26 cellular contexts compared by ENCODE assay signal in the genomic region with DNA sequence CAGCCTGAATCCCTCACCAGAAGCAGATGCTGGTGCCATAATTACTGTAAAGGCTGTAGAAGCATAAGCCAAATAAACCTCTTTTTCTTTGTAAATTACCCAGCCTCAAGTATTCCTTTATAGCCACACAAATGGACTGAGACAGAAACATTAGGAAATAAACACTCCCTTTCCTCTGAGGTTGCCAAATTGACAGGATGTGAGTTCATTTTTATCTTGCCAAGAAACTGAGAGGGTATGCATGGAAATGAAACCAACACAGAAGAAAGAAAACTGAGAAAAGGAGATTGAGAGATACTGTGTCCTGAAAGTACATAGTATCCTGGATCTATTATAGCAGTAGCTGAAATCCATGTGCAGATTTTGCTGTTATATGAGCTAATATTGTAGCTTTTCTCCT.
DNase-seq lines count a peak whose midpoint lies in the region; ATAC-seq, FAIRE-seq and TF ChIP-seq lines count a peak whose summit lies in the region.
"Had no signal": no experiment of that assay in that cellular context is flagged by ENCODE, and none has a peak within 500 bp of the region (broad histone marks: within the 10 kb centered on the region; RNA-seq: fewer than 3 reads in every experiment).

No MANE protein-coding gene starts in this region.

- no peak for TF ChIP-seq POLR2A in endothelial cell of umbilical vein (IDR thresholded peaks at IDR 0.05; ENCODE audit: low read depth, low read length)

- FAIRE-seq in endothelial cell of umbilical vein (lab: Jason Lieb, UNC) = peak; percentile 83
- FAIRE-seq: K562, small intestine had no signal

- H3K79me2 ChIP-seq in endothelial cell of umbilical vein (ENCODE audit: control insufficient read depth, insufficient read depth, low read length) = no peaks in the 10 kb centered on the region

- TF ChIP-seq CTCF in endothelial cell of umbilical vein (IDR thresholded peaks at IDR 0.05; ENCODE audit: extremely low read depth in 1 of 2, insufficient read depth in 1 of 2, low read depth in 1 of 2, low read length in 2 of 2) (no peak), CD14-positive monocyte (IDR thresholded peaks at IDR 0.05) (no peak)

- H3K4me2 ChIP-seq in endothelial cell of umbilical vein (ENCODE audit: insufficient read depth, low read length) = peak overlapping the region; percentile 88

- intact Hi-C loops in endothelial cell of umbilical vein (cut with micrococcal nuclease) = loop anchor here (2.0 to 5.0 kb wide), 2 partner anchors 40 to 468 kb away; no protein-coding TSS in a partner anchor
- intact Hi-C loops in CD14-positive monocyte (cut with micrococcal nuclease) = no loop called here
- intact Hi-C loops in activated CD4-positive, alpha-beta T cell treated with anti-CD3 and anti-CD28 coated beads for 36 hours (cut with DNase I, micrococcal nuclease) = no loop called here

- no TSS peak for BruUV-seq in endothelial cell of umbilical vein (replicated peaks; lab: Mats Ljungman, UMichigan)

- H3K9me3 ChIP-seq in endothelial cell of umbilical vein (replicated peaks; ENCODE audit: control insufficient read depth, insufficient read depth, low read length) (no peaks in the 10 kb centered on the region), T-helper 17 cell (ENCODE audit: control insufficient read depth, low read length, poor library complexity, severe bottlenecking) (no peaks in the 10 kb centered on the region)
- H3K9me3 ChIP-seq: SJSA1, upper lobe of right lung had no signal

- dilution Hi-C loops in endothelial cell of umbilical vein (cut with MboI; ENCODE audit: extremely low pct_ligation_motif_present, low sequenced_read_pairs) = no loop called here

- H3K27ac Mint-ChIP-seq in CD14-positive monocyte = no peak overlapping the region
- H3K27ac Mint-ChIP-seq in T-helper 17 cell = no peak overlapping the region
- no peak overlapping the region for H3K27ac Mint-ChIP-seq in activated CD4-positive, alpha-beta T cell treated with anti-CD3 and anti-CD28 coated beads for 36 hours
- H3K27ac Mint-ChIP-seq: activated CD4-positive, alpha-beta memory T cell treated with anti-CD3 and anti-CD28 coated beads, Interleukin-2, amount 10 ng/mL, durations not matched to agents 7 days and 5 days; activated naive CD8-positive, alpha-beta T cell treated with anti-CD3 and anti-CD28 coated beads, Interleukin-2, amount 10 ng/mL, durations not matched to agents 7 days and 5 days; brain; CD4-positive, alpha-beta memory T cell; mesothelial cell of epicardium; naive thymus-derived CD4-positive, alpha-beta T cell; T-cell had no signal

- H3K9ac ChIP-seq in endothelial cell of umbilical vein (replicated peaks; ENCODE audit: extremely low read depth, insufficient read depth, low read length) = no peak overlapping the region

- H3K36me3 ChIP-seq in endothelial cell of umbilical vein (ENCODE audit: control insufficient read depth in 2 of 2, extremely low read depth in 1 of 2, insufficient read depth in 2 of 2, low read length in 2 of 2) = no peaks in the 10 kb centered on the region
- H3K36me3 ChIP-seq: SJSA1, upper lobe of right lung had no signal

- no peaks in the 10 kb centered on the region for H3K27me3 ChIP-seq in endothelial cell of umbilical vein (ENCODE audit: control insufficient read depth in 2 of 2, insufficient read depth in 2 of 2, low read length in 2 of 2)
- H3K27me3 ChIP-seq: SJSA1, upper lobe of right lung had no signal

- H3K36me3 Mint-ChIP-seq in CD14-positive monocyte (no peaks in the 10 kb centered on the region), T-helper 17 cell (ENCODE audit: low read depth) (no peaks in the 10 kb centered on the region)
- H3K36me3 Mint-ChIP-seq in activated CD4-positive, alpha-beta T cell treated with anti-CD3 and anti-CD28 coated beads for 36 hours (ENCODE audit: low read depth) = no peaks in the 10 kb centered on the region
- H3K36me3 Mint-ChIP-seq: activated naive CD8-positive, alpha-beta T cell treated with anti-CD3 and anti-CD28 coated beads, Interleukin-2, amount 10 ng/mL, durations not matched to agents 7 days and 5 days; brain; CD4-positive, alpha-beta memory T cell; mesothelial cell of epicardium; naive thymus-derived CD4-positive, alpha-beta T cell; T-cell had no signal

- H3K4me3 ChIP-seq in endothelial cell of umbilical vein (replicated peaks in 1 of 3; ENCODE audit: insufficient read depth in 1 of 3, low read depth in 1 of 3, low read length in 3 of 3) = peak overlapping the region in 1 of 3 experiments; percentile 41
- H3K4me3 ChIP-seq: K562, SJSA1, upper lobe of right lung had no signal

- H4K20me1 ChIP-seq in endothelial cell of umbilical vein (replicated peaks; ENCODE audit: control insufficient read depth, extremely low read depth, insufficient read depth, low read length) = no peaks in the 10 kb centered on the region

- H2AFZ ChIP-seq in endothelial cell of umbilical vein (ENCODE audit: low read depth, low read length) = peak overlapping the region; percentile 78

- CTCF ChIA-PET in endothelial cell of umbilical vein (lab: Charles Lee) = interaction anchor here (1.2 kb wide), 1 partner anchor 9 kb away, joined by 4 read pairs; no protein-coding TSS in a partner anchor
- CTCF ChIA-PET in activated CD4-positive, alpha-beta T cell treated with anti-CD3 and anti-CD28 coated beads for 36 hours (lab: Charles Lee) = no interaction called here

- no peaks in the 10 kb centered on the region for H3K9me3 Mint-ChIP-seq in CD14-positive monocyte
- no peaks in the 10 kb centered on the region for H3K9me3 Mint-ChIP-seq in activated CD4-positive, alpha-beta T cell treated with anti-CD3 and anti-CD28 coated beads for 36 hours (ENCODE audit: low read depth)
- H3K9me3 Mint-ChIP-seq: activated naive CD8-positive, alpha-beta T cell treated with anti-CD3 and anti-CD28 coated beads, Interleukin-2, amount 10 ng/mL, durations not matched to agents 7 days and 5 days; mesothelial cell of epicardium had no signal

- H3K27me3 Mint-ChIP-seq in CD14-positive monocyte (ENCODE audit: low read depth in 3 of 3) (no peaks in the 10 kb centered on the region), T-helper 17 cell (no peaks in the 10 kb centered on the region)
- H3K27me3 Mint-ChIP-seq in activated CD4-positive, alpha-beta T cell treated with anti-CD3 and anti-CD28 coated beads for 36 hours = no peaks in the 10 kb centered on the region
- H3K27me3 Mint-ChIP-seq: activated CD4-positive, alpha-beta memory T cell treated with anti-CD3 and anti-CD28 coated beads, Interleukin-2, amount 10 ng/mL, durations not matched to agents 7 days and 5 days; activated naive CD8-positive, alpha-beta T cell treated with anti-CD3 and anti-CD28 coated beads, Interleukin-2, amount 10 ng/mL, durations not matched to agents 7 days and 5 days; brain; CD4-positive, alpha-beta memory T cell; naive thymus-derived CD4-positive, alpha-beta T cell; T-cell had no signal

- H3K9me1 ChIP-seq in endothelial cell of umbilical vein (replicated peaks; ENCODE audit: control insufficient read depth, extremely low read depth, insufficient read depth, low read length) = no peaks in the 10 kb centered on the region

- H3K27ac ChIP-seq in endothelial cell of umbilical vein (ENCODE audit: insufficient read depth, low read depth, low read length) = peak overlapping the region; percentile 0
- H3K27ac ChIP-seq: SJSA1, upper lobe of right lung had no signal

- peak; percentile 3 for DNase-seq in LHCN-M2 (ENCODE audit: low read depth)
- DNase-seq in RPMI7951 (ENCODE audit: low read depth) = peak; percentile 11
- DNase-seq in endothelial cell of umbilical vein (ENCODE audit: low read depth, low spot score) = peak; percentile 80
- peak; percentile 2 to 83 for DNase-seq in lung microvascular endothelial cell (ENCODE audit: low read depth in 2 of 2)
- no peak for DNase-seq in CD14-positive monocyte (ENCODE audit: low spot score)
- no peak for DNase-seq in T-helper 17 cell
- DNase-seq in activated CD4-positive, alpha-beta T cell treated with anti-CD3 and anti-CD28 coated beads for 36 hours = no peak
- DNase-seq: activated CD4-positive, alpha-beta memory T cell treated with anti-CD3 and anti-CD28 coated beads, Interleukin-2, amount 10 ng/mL, durations not matched to agents 7 days and 5 days; activated naive CD8-positive, alpha-beta T cell treated with anti-CD3 and anti-CD28 coated beads, Interleukin-2, amount 10 ng/mL, durations not matched to agents 7 days and 5 days; CD4-positive, alpha-beta memory T cell; DMS 273 treated with DMSO at 0.1 percent for 48 hours; GOT3; left colon; naive thymus-derived CD4-positive, alpha-beta T cell; NCI-H1930; nucleus accumbens; small intestine; substantia nigra; T-cell; upper lobe of right lung had no signal

- no peaks in the 10 kb centered on the region for H3K4me1 Mint-ChIP-seq in CD14-positive monocyte
- H3K4me1 Mint-ChIP-seq in T-helper 17 cell = no peaks in the 10 kb centered on the region
- no peaks in the 10 kb centered on the region for H3K4me1 Mint-ChIP-seq in activated CD4-positive, alpha-beta T cell treated with anti-CD3 and anti-CD28 coated beads for 36 hours
- H3K4me1 Mint-ChIP-seq: activated CD4-positive, alpha-beta memory T cell treated with anti-CD3 and anti-CD28 coated beads, Interleukin-2, amount 10 ng/mL, durations not matched to agents 7 days and 5 days; activated naive CD8-positive, alpha-beta T cell treated with anti-CD3 and anti-CD28 coated beads, Interleukin-2, amount 10 ng/mL, durations not matched to agents 7 days and 5 days; brain; CD4-positive, alpha-beta memory T cell; naive thymus-derived CD4-positive, alpha-beta T cell; T-cell had no signal

- H3K4me3 Mint-ChIP-seq in CD14-positive monocyte = no peak overlapping the region
- H3K4me3 Mint-ChIP-seq in T-helper 17 cell = no peak overlapping the region
- H3K4me3 Mint-ChIP-seq in activated CD4-positive, alpha-beta T cell treated with anti-CD3 and anti-CD28 coated beads for 36 hours = no peak overlapping the region
- H3K4me3 Mint-ChIP-seq: activated CD4-positive, alpha-beta memory T cell treated with anti-CD3 and anti-CD28 coated beads, Interleukin-2, amount 10 ng/mL, durations not matched to agents 7 days and 5 days; activated naive CD8-positive, alpha-beta T cell treated with anti-CD3 and anti-CD28 coated beads, Interleukin-2, amount 10 ng/mL, durations not matched to agents 7 days and 5 days; brain; CD4-positive, alpha-beta memory T cell; mesothelial cell of epicardium; naive thymus-derived CD4-positive, alpha-beta T cell; T-cell had no signal

- ATAC-seq in HG03025 (IDR thresholded peaks at IDR 0.05; ENCODE audit: low FRiP score, unreplicated experiment) = no peak
- no peak for ATAC-seq in T-helper 17 cell
- ATAC-seq in activated CD4-positive, alpha-beta T cell treated with anti-CD3 and anti-CD28 coated beads for 36 hours = no peak
- ATAC-seq: K562; left colon; naive thymus-derived CD4-positive, alpha-beta T cell; Panc1; T-cell; upper lobe of right lung had no signal

- POLR2A ChIA-PET in endothelial cell of umbilical vein (lab: Charles Lee) = no interaction called here
- POLR2A ChIA-PET in activated CD4-positive, alpha-beta T cell treated with anti-CD3 and anti-CD28 coated beads for 36 hours (lab: Charles Lee) = no interaction called here

- peaks cover 9% of the 10 kb centered on the region for H3K4me1 ChIP-seq in endothelial cell of umbilical vein (ENCODE audit: control insufficient read depth, extremely low read depth, insufficient read depth, low read length)
- H3K4me1 ChIP-seq: SJSA1, upper lobe of right lung had no signal

TF ChIP-seq in endothelial cell of umbilical vein, 7 proteins besides CTCF, POLR2A, EP300 and RAD21 (continues in another document):
- TF ChIP-seq EZH2 (IDR thresholded peaks at IDR 0.05; ENCODE audit: borderline replicate concordance, low read depth, low read length, severe bottlenecking) = no peak

Comparison
In these comparisons a context has a peak if more than half of its experiments do, and no peak if none do; other contexts are left out.
1. DNase-seq: peak in LHCN-M2 (single experiment), RPMI7951 (single experiment), endothelial cell of umbilical vein (single experiment) and lung microvascular endothelial cell (2 of 2); none in CD14-positive monocyte (single experiment), T-helper 17 cell (0 of 3) and activated CD4-positive, alpha-beta T cell treated with anti-CD3 and anti-CD28 coated beads for 36 hours (single experiment).